In genomic region chr1:6505367-6506209, GRCh38 we compare ENCODE assay signal across 1 cellular context.
TF ChIP-seq lines count a peak whose summit lies in the region.

No MANE protein-coding gene starts in this region.

TF ChIP-seq in H1, 55 proteins besides CTCF, POLR2A, EP300 and RAD21:
- TF ChIP-seq PHF8 (conservative IDR thresholded peaks at IDR 0.05; ENCODE audit: low read depth, low read length) (no peak), CHD2 (IDR thresholded peaks at IDR 0.05; ENCODE audit: low read length) (no peak), HDAC2 (IDR thresholded peaks at IDR 0.05; ENCODE audit: borderline replicate concordance in 1 of 2, low read depth in 2 of 2, low read length in 2 of 2) (no peak), BCL11A (IDR thresholded peaks at IDR 0.05; ENCODE audit: low read depth in 2 of 2, low read length in 2 of 2) (no peak), ZNF274 (IDR thresholded peaks at IDR 0.05; ENCODE audit: borderline replicate concordance, extremely low read depth, low read length) (no peak), GABPA (IDR thresholded peaks at IDR 0.05; ENCODE audit: borderline replicate concordance, insufficient read depth, low read length) (no peak), TEAD4 (IDR thresholded peaks at IDR 0.05; ENCODE audit: low read depth, low read length) (no peak), RFX5 (IDR thresholded peaks at IDR 0.05; ENCODE audit: borderline replicate concordance, low read depth, low read length) (no peak), EGR1 (IDR thresholded peaks at IDR 0.05; ENCODE audit: borderline replicate concordance, low read depth, low read length) (no peak), ATF3 (IDR thresholded peaks at IDR 0.05; ENCODE audit: insufficient read depth, low read depth, low read length) (no peak), BACH1 (IDR thresholded peaks at IDR 0.05; ENCODE audit: low read length) (no peak), POLR2AphosphoS5 (IDR thresholded peaks at IDR 0.05; ENCODE audit: low read depth, low read length) (no peak), KDM1A (IDR thresholded peaks at IDR 0.05; ENCODE audit: borderline replicate concordance, low read length) (no peak), RNF2 (IDR thresholded peaks at IDR 0.05; ENCODE audit: borderline replicate concordance, low read depth, low read length, missing control alignments, poor library complexity, severe bottlenecking) (no peak), JUND (IDR thresholded peaks at IDR 0.05; ENCODE audit: low read length) (no peak), USF2 (IDR thresholded peaks at IDR 0.05; ENCODE audit: low read length) (no peak)
